Comparison of ENCODE assay signal across 17 cellular contexts in the genomic region with DNA sequence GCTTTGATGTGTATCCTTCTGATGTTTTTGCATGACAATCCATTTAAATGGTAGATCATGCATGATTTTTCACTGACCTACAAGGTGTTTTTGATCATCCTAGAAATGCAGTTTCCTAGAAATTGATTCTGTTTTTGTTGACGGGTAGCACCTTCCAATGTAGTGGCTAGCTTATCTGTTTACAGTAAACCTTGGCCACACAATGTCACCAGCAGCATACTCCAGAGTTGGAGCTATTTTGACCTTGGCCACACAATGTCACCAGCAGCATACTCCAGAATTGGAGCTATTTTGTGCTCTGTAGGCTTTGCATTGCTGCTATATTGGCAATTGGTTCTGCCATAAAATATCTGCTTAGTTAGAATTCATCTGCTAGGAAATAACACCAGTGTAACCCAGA.
A peak's percentile ranks its signal among the peaks of the same experiment; 100 is the strongest.
DNase-seq lines count a peak whose midpoint lies in the region; ATAC-seq and TF ChIP-seq lines count a peak whose summit lies in the region.
"Had no signal": no experiment of that assay in that cellular context is flagged by ENCODE, and none has a peak within 500 bp of the region (broad histone marks: within the 10 kb centered on the region; RNA-seq: fewer than 3 reads in every experiment).

No MANE protein-coding gene starts in this region.

- TF ChIP-seq EP300 in sigmoid colon (IDR thresholded peaks at IDR 0.05): no peak
- TF ChIP-seq EP300 in upper lobe of left lung (IDR thresholded peaks at IDR 0.05): no peak

- ATAC-seq in heart left ventricle: peak in 1 of 4 donors; percentile 30
- ATAC-seq in left cardiac atrium: no peak
- ATAC-seq in upper lobe of left lung (ENCODE audit: low FRiP score in 2 of 2): no peak
- ATAC-seq in left lobe of liver: no peak
- ATAC-seq: stimulated activated memory B cell treated with anti-CD40 and anti-IgM and Interleukin-4, amounts not matched to agents 10 μg/mL and 1 μg/mL and 100 μg/mL, for 72 hours; WTC11 had no signal

- intact Hi-C loops in heart left ventricle (cut with DNase I): loop anchor here in 1 of 10 donors (5.0 kb wide), 1 partner anchor 35 kb away; no protein-coding TSS in a partner anchor
- intact Hi-C loops in left cardiac atrium (cut with DNase I): no loop called here
- intact Hi-C loops in sigmoid colon (cut with DNase I): no loop called here

- DNase-seq in heart left ventricle (no peak), left cardiac atrium (no peak), right atrium auricular region (ENCODE audit: low spot score) (no peak), sigmoid colon (no peak), upper lobe of left lung (no peak), DMS153 treated with DMSO at 0.1 percent for 48 hours (lab: John Stamatoyannopoulos, UW; ENCODE audit: unreplicated experiment) (no peak), COLO829 (ENCODE audit: low spot score) (no peak), left lobe of liver (ENCODE audit: low spot score) (no peak)
- DNase-seq: activated CD4-positive, alpha-beta T cell treated with anti-CD3 and anti-CD28 coated beads, Interleukin-2, amount 50 U/mL, for 48 hours; activated effector memory CD4-positive, alpha-beta T cell treated with Interleukin-2 at 50 U/mL for 16 hours; effector memory CD4-positive, alpha-beta T cell; NCI-H1417 treated with DMSO at 0.1 percent for 48 hours; NCI-H524 treated with DMSO at 0.1 percent for 48 hours; RPMI8226; uterus had no signal

- H3K9me3 ChIP-seq in heart left ventricle (no peaks in the 10 kb centered on the region), right atrium auricular region (no peaks in the 10 kb centered on the region), sigmoid colon (no peaks in the 10 kb centered on the region), upper lobe of left lung (no peaks in the 10 kb centered on the region)
- H3K9me3 ChIP-seq: uterus had no signal

- 32 to 53% (median 47%) methylated on average over 1 of the region's 1 CpG for whole genome bisulfite sequencing in heart left ventricle, 4 donors
- WGBS in sigmoid colon, 2 donors: 34 to 98% methylated on average over 1 of the region's 1 CpG
- 93 to 100% methylated on average over 1 of the region's 1 CpG for WGBS in upper lobe of left lung, 2 donors

- H3K4me1 ChIP-seq in heart left ventricle (peaks cover 12 to 100% (median 83%) of the 10 kb centered on the region in 12 donors), right atrium auricular region (peaks cover 0 to 70% of the 10 kb centered on the region in 2 donors), sigmoid colon (peaks cover 0 to 22% (median 15%) of the 10 kb centered on the region in 4 donors), upper lobe of left lung (peaks cover 61 to 85% (median 74%) of the 10 kb centered on the region in 4 donors)
- H3K4me1 ChIP-seq: uterus had no signal

- no peak overlapping the region for H3K4me3 ChIP-seq in heart left ventricle
- H3K4me3 ChIP-seq in right atrium auricular region: no peak overlapping the region
- no peak overlapping the region for H3K4me3 ChIP-seq in sigmoid colon
- H3K4me3 ChIP-seq in upper lobe of left lung: no peak overlapping the region
- H3K4me3 ChIP-seq: uterus had no signal

- H3K27ac ChIP-seq in heart left ventricle: peak overlapping the region in 10 of 12 donors; percentile 16 to 82 (median 59)
- peak overlapping the region; percentile 38 to 42 for H3K27ac ChIP-seq in right atrium auricular region
- peak overlapping the region; percentile 3 to 59 (median 18) for H3K27ac ChIP-seq in sigmoid colon
- peak overlapping the region; percentile 59 to 83 (median 74) for H3K27ac ChIP-seq in upper lobe of left lung

- H3K27me3 ChIP-seq in heart left ventricle (no peaks in the 10 kb centered on the region), right atrium auricular region (no peaks in the 10 kb centered on the region), sigmoid colon (no peaks in the 10 kb centered on the region), upper lobe of left lung (no peaks in the 10 kb centered on the region)
- H3K27me3 ChIP-seq: uterus had no signal

- TF ChIP-seq CTCF in heart left ventricle (IDR thresholded peaks at IDR 0.05) (no peak), right atrium auricular region (IDR thresholded peaks at IDR 0.05) (no peak), sigmoid colon (IDR thresholded peaks at IDR 0.05) (no peak), upper lobe of left lung (IDR thresholded peaks at IDR 0.05) (no peak)

- H3K36me3 ChIP-seq in heart left ventricle (peaks cover 0 to 54% (median 14%) of the 10 kb centered on the region in 9 donors), right atrium auricular region (peaks cover 22% of the 10 kb centered on the region), sigmoid colon (peaks cover 0 to 15% (median 4%) of the 10 kb centered on the region in 4 donors), upper lobe of left lung (peaks cover 0 to 19% (median 2%) of the 10 kb centered on the region in 4 donors)
- H3K36me3 ChIP-seq: uterus had no signal

- no peak for TF ChIP-seq POLR2A in heart left ventricle (IDR thresholded peaks at IDR 0.05)
- no peak for TF ChIP-seq POLR2A in sigmoid colon (IDR thresholded peaks at IDR 0.05)
- no peak for TF ChIP-seq POLR2A in upper lobe of left lung (IDR thresholded peaks at IDR 0.05)

Comparison
In these comparisons a context has a peak if more than half of its experiments do, and no peak if none do; other contexts are left out.
1. H3K27ac ChIP-seq: peak in every context shown above with its lines; median percentile 74 in upper lobe of left lung; 59 in heart left ventricle; 40 in right atrium auricular region; 18 in sigmoid colon.